In genomic region chr9:110316255-110316921, GRCh38 we compare ENCODE assay signal across 8 cellular contexts. TPM values are rescaled to one million over a fixed set of nuclear protein-coding genes. Genes with fewer than 3 reads are reported as not detected.
DNase-seq lines count a peak whose midpoint lies in the region; ATAC-seq and TF ChIP-seq lines count a peak whose summit lies in the region.
"Had no signal": no experiment of that assay in that cellular context is flagged by ENCODE, and none has a peak within 500 bp of the region (broad histone marks: within the 10 kb centered on the region; RNA-seq: fewer than 3 reads in every experiment).

No MANE protein-coding gene starts in this region.

- TF ChIP-seq POLR2A in gastroesophageal sphincter (IDR thresholded peaks at IDR 0.05) (no peak), breast epithelium (IDR thresholded peaks at IDR 0.05) (no peak)

- H3K27me3 ChIP-seq in mesenchymal stem cell (ENCODE audit: control insufficient read depth in 1 of 2, insufficient read depth in 1 of 2, low read length in 2 of 2) (peaks cover 0 to 4% of the 10 kb centered on the region in 2 experiments), gastroesophageal sphincter (no peaks in the 10 kb centered on the region), breast epithelium (no peaks in the 10 kb centered on the region)
- H3K27me3 ChIP-seq: cardiac muscle cell had no signal

- H2AFZ ChIP-seq in mesenchymal stem cell (ENCODE audit: low read depth, low read length) = no peak overlapping the region

- no peak overlapping the region for H3K14ac ChIP-seq in mesenchymal stem cell (ENCODE audit: low read length in 2 of 2)

- H3K23ac ChIP-seq in mesenchymal stem cell (ENCODE audit: low read length in 2 of 2) = no peak overlapping the region

- no peak overlapping the region for H2AK5ac ChIP-seq in mesenchymal stem cell (ENCODE audit: low read length, severe bottlenecking)

- WGBS in mesenchymal stem cell = 60% methylated on average over 4 of the region's 4 CpGs
- WGBS in gastroesophageal sphincter (ENCODE audit: low coverage in 1 of 2), 2 donors = 34 to 58% methylated on average over 4 of the region's 4 CpGs

- no peak for TF ChIP-seq EP300 in gastroesophageal sphincter (IDR thresholded peaks at IDR 0.05)

- no peaks in the 10 kb centered on the region for H3K36me3 ChIP-seq in mesenchymal stem cell (ENCODE audit: control insufficient read depth in 1 of 2, insufficient read depth in 2 of 2, low read depth in 1 of 2, low read length in 2 of 2)
- no peaks in the 10 kb centered on the region for H3K36me3 ChIP-seq in gastroesophageal sphincter
- no peaks in the 10 kb centered on the region for H3K36me3 ChIP-seq in breast epithelium
- H3K36me3 ChIP-seq: cardiac muscle cell had no signal

- TF ChIP-seq CTCF in gastroesophageal sphincter (IDR thresholded peaks at IDR 0.05) = no peak
- no peak for TF ChIP-seq CTCF in breast epithelium (IDR thresholded peaks at IDR 0.05)

- DNase-seq in NCI-H524 treated with DMSO at 0.1 percent for 48 hours (lab: John Stamatoyannopoulos, UW) (peak; percentile 28), mesenchymal stem cell (peak; percentile 37), head of caudate nucleus (no peak), breast epithelium (ENCODE audit: low spot score in 2 of 2) (no peak)

- no peak overlapping the region for H2BK15ac ChIP-seq in mesenchymal stem cell (ENCODE audit: low read depth, poor library complexity, severe bottlenecking)

- no peak overlapping the region for H2BK120ac ChIP-seq in mesenchymal stem cell (ENCODE audit: low read depth, low read length)

- H3K4me2 ChIP-seq in mesenchymal stem cell (ENCODE audit: low read length, poor library complexity, severe bottlenecking) = no peak overlapping the region

- H3K9me3 ChIP-seq in mesenchymal stem cell (ENCODE audit: control insufficient read depth, low read length) = peaks cover 2% of the 10 kb centered on the region
- no peaks in the 10 kb centered on the region for H3K9me3 ChIP-seq in gastroesophageal sphincter
- H3K9me3 ChIP-seq in breast epithelium = no peaks in the 10 kb centered on the region

- H3K4me1 ChIP-seq in mesenchymal stem cell (ENCODE audit: control insufficient read depth, insufficient read depth, low read depth, low read length) (no peaks in the 10 kb centered on the region), gastroesophageal sphincter (no peaks in the 10 kb centered on the region), breast epithelium (no peaks in the 10 kb centered on the region)

- peak overlapping the region; percentile 48 for H3K9ac ChIP-seq in mesenchymal stem cell (ENCODE audit: low read length)

- no peak overlapping the region for H3K4ac ChIP-seq in mesenchymal stem cell (ENCODE audit: low read depth in 1 of 2, low read length in 2 of 2)

- intact Hi-C loops in head of caudate nucleus (cut with DNase I) (no loop called here), breast epithelium (cut with DNase I; ENCODE audit: low total_unique reads) (no loop called here)

- H4K91ac ChIP-seq in mesenchymal stem cell (ENCODE audit: low read length) = no peak overlapping the region

- ATAC-seq in GM18909 (IDR thresholded peaks at IDR 0.05; ENCODE audit: poor library complexity, unreplicated experiment) (peak; percentile 98), HG02642 (IDR thresholded peaks at IDR 0.05; ENCODE audit: poor library complexity, unreplicated experiment) (peak; percentile 93), gastroesophageal sphincter (no peak)

- H3K4me3 ChIP-seq in mesenchymal stem cell (ENCODE audit: insufficient read depth in 1 of 2, low read depth in 1 of 2, low read length in 2 of 2) = peak overlapping the region in 1 of 2 experiments; percentile 60
- no peak overlapping the region for H3K4me3 ChIP-seq in gastroesophageal sphincter
- H3K4me3 ChIP-seq in breast epithelium = peak overlapping the region in 1 of 3 donors; percentile 9
- H3K4me3 ChIP-seq: cardiac muscle cell had no signal

- H4K8ac ChIP-seq in mesenchymal stem cell (ENCODE audit: low read length) = no peak overlapping the region

- H2BK12ac ChIP-seq in mesenchymal stem cell (ENCODE audit: low read length in 2 of 2) = no peak overlapping the region

- no peak overlapping the region for H3K18ac ChIP-seq in mesenchymal stem cell (ENCODE audit: low read depth in 1 of 2, low read length in 2 of 2)

- no peaks in the 10 kb centered on the region for H3K79me1 ChIP-seq in mesenchymal stem cell (replicated peaks; ENCODE audit: low read length, poor library complexity, severe bottlenecking)

- no peak overlapping the region for H3K27ac ChIP-seq in mesenchymal stem cell (ENCODE audit: low read length, poor library complexity, severe bottlenecking)
- H3K27ac ChIP-seq in gastroesophageal sphincter = no peak overlapping the region
- no peak overlapping the region for H3K27ac ChIP-seq in breast epithelium
- H3K27ac ChIP-seq: cardiac muscle cell had no signal

- H2BK5ac ChIP-seq in mesenchymal stem cell (ENCODE audit: low read depth, low read length, poor library complexity, severe bottlenecking) = no peak overlapping the region

RNA-seq across cellular contexts. Expression of gene TXNDC8, which starts 21.3 kb away (rescaled TPM):
- not detected for polyA plus RNA-seq in mesenchymal stem cell (2013, experiment 1 of 2)
- not detected for polyA plus RNA-seq in mesenchymal stem cell (2013, experiment 2 of 2)
- total RNA-seq in gastroesophageal sphincter (not detected), breast epithelium (not detected)
- total RNA-seq: cardiac muscle cell had no signal
- polyA plus RNA-seq: cardiac muscle cell had no signal

Comparison
In these comparisons a context has a peak if more than half of its experiments do, and no peak if none do; other contexts are left out.
1. DNase-seq: peak in NCI-H524 treated with DMSO at 0.1 percent for 48 hours (single experiment) and mesenchymal stem cell (single experiment); none in head of caudate nucleus (0 of 42) and breast epithelium (0 of 2).